Comparison of ENCODE assay signal across 20 cellular contexts in the genomic region with DNA sequence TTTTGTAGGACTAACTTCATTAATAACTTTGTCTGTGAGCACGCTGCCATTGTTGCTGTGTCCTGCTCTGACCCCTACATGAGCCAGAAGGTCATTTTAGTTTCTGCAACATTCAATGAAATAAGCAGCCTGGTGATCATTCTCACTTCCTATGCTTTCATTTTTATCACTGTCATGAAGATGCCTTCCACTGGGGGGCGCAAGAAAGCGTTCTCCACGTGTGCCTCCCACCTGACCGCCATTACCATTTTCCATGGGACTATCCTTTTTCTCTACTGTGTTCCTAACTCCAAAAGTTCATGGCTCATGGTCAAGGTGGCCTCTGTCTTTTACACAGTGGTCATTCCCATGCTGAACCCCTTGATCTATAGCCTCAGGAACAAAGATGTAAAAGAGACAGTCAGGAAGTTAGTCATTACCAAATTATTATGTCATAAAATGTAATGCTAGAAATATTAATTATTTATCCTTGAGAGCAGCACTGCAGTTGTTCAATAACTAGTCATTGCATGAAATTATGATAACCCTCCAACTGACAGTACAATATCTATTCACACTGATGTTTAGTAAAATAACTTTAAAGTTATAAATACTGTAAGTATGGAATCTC. TPM values are rescaled to one million over a fixed set of nuclear protein-coding genes. Genes with fewer than 3 reads are reported as not detected.
DNase-seq lines count a peak whose midpoint lies in the region; ATAC-seq and TF ChIP-seq lines count a peak whose summit lies in the region.
"Had no signal": no experiment of that assay in that cellular context is flagged by ENCODE, and none has a peak within 500 bp of the region (broad histone marks: within the 10 kb centered on the region; RNA-seq: fewer than 3 reads in every experiment).

No MANE protein-coding gene starts in this region.

- H3K18ac ChIP-seq in H9 (ENCODE audit: insufficient read length, low read depth, low read length): no peak overlapping the region

- no peaks in the 10 kb centered on the region for H3K27me3 ChIP-seq in H9 (ENCODE audit: insufficient read depth, low read length)
- H3K27me3 ChIP-seq: body of pancreas, esophagus squamous epithelium, heart right ventricle had no signal

- H3K9ac ChIP-seq in H9 (ENCODE audit: extremely low read depth, insufficient read length, low read length): no peak overlapping the region

- no CpG with 5 or more reads among the region's 5 CpGs for WGBS in H9 (ENCODE audit: extremely low coverage, insufficient read length, low lambda C conversion rate)

- H3K4me3 ChIP-seq in OCI-LY7 (ENCODE audit: low read depth, low read length, poor library complexity, severe bottlenecking): no peak overlapping the region
- H3K4me3 ChIP-seq: body of pancreas, esophagus squamous epithelium, heart right ventricle, mucosa of descending colon had no signal

- no peak overlapping the region for H3K56ac ChIP-seq in H9 (ENCODE audit: insufficient read length, low read depth, low read length)

- H3K14ac ChIP-seq in H9 (ENCODE audit: insufficient read depth, low read length): no peak overlapping the region

- no peak overlapping the region for H4K91ac ChIP-seq in H9 (ENCODE audit: insufficient read length, low read depth, low read length)

- H3K23me2 ChIP-seq in H9 (ENCODE audit: insufficient read length, low read depth, low read length, poor library complexity, severe bottlenecking): no peaks in the 10 kb centered on the region

- CTCF ChIA-PET in OCI-LY7 (lab: Charles Lee; ENCODE audit: unreplicated experiment): no interaction called here

- no peaks in the 10 kb centered on the region for H3K9me2 ChIP-seq in OCI-LY7 (ENCODE audit: insufficient read depth, low read length)

- H3K23ac ChIP-seq in H9 (ENCODE audit: insufficient read length, low read depth, low read length): no peak overlapping the region

- H2AFZ ChIP-seq in H9 (ENCODE audit: low read length) (no peak overlapping the region), OCI-LY7 (ENCODE audit: low read length) (no peak overlapping the region)

- H4K20me1 ChIP-seq in H9 (ENCODE audit: control insufficient read depth, insufficient read depth, insufficient read length) (no peaks in the 10 kb centered on the region), OCI-LY7 (ENCODE audit: insufficient read depth, low read length) (no peaks in the 10 kb centered on the region)

- H2BK120ac ChIP-seq in H9 (ENCODE audit: low read depth, low read length, poor library complexity, severe bottlenecking): no peak overlapping the region

- no peak overlapping the region for H2BK20ac ChIP-seq in H9 (ENCODE audit: low read depth, low read length, poor library complexity, severe bottlenecking)

- no peak overlapping the region for H3K4ac ChIP-seq in H9 (ENCODE audit: low read depth, low read length)

- no peak overlapping the region for H2BK12ac ChIP-seq in H9 (ENCODE audit: insufficient read length, low read depth, low read length)

- H3K27ac Mint-ChIP-seq in H9 (no peak overlapping the region), T-helper 17 cell (no peak overlapping the region)
- H3K27ac Mint-ChIP-seq: activated CD8-positive, alpha-beta memory T cell treated with anti-CD3 and anti-CD28 coated beads, Interleukin-2, amount 10 ng/mL, durations not matched to agents 7 days and 5 days; stimulated activated effector memory CD8-positive, alpha-beta T cell treated with anti-CD3 and anti-CD28 coated beads, Interleukin-12 subunit alpha, Interleukin-12 subunit beta, amount 100 ng/mL, for 72 hours had no signal

- H3K36me3 Mint-ChIP-seq in H9 (ENCODE audit: insufficient read depth in 1 of 3, low read depth in 3 of 3) (peaks cover 0 to 19% (median 6%) of the 10 kb centered on the region in 3 experiments; a peak in 4 of 7 replicates), T-helper 17 cell (ENCODE audit: low read depth) (no peaks in the 10 kb centered on the region)
- H3K36me3 Mint-ChIP-seq: activated CD8-positive, alpha-beta memory T cell treated with anti-CD3 and anti-CD28 coated beads, Interleukin-2, amount 10 ng/mL, durations not matched to agents 7 days and 5 days; stimulated activated effector memory CD8-positive, alpha-beta T cell treated with anti-CD3 and anti-CD28 coated beads, Interleukin-12 subunit alpha, Interleukin-12 subunit beta, amount 100 ng/mL, for 72 hours had no signal

- H3K79me2 ChIP-seq in H9 (ENCODE audit: insufficient read depth, low read length) (no peaks in the 10 kb centered on the region), OCI-LY7 (ENCODE audit: insufficient read depth, low read depth, low read length) (no peaks in the 10 kb centered on the region)

- H3T11ph ChIP-seq in H9 (ENCODE audit: low read length): no peak overlapping the region

- H3K79me1 ChIP-seq in H9 (ENCODE audit: insufficient read depth, low read depth, low read length, poor library complexity, severe bottlenecking): no peaks in the 10 kb centered on the region

- H3K4me1 ChIP-seq in H9 (ENCODE audit: insufficient read depth, low read length): no peaks in the 10 kb centered on the region
- H3K4me1 ChIP-seq in OCI-LY7 (ENCODE audit: insufficient read depth, low read length, poor library complexity, severe bottlenecking): no peaks in the 10 kb centered on the region
- H3K4me1 ChIP-seq: body of pancreas, esophagus squamous epithelium, heart right ventricle had no signal

- DNase-seq in NCI-H2171 treated with DMSO at 0.1 percent for 48 hours (lab: John Stamatoyannopoulos, UW) (peak; percentile 2), NCI-H2171 (lab: John Stamatoyannopoulos, UW) (no peak), H9 (no peak), OCI-LY7 (ENCODE audit: low spot score) (peak; percentile 4), iPS DF 4.7 (ENCODE audit: extremely low read depth, low spot score) (peak; percentile 0), posterior cingulate gyrus (no peak), NCI-H446 treated with DMSO at 0.1 percent for 48 hours (lab: John Stamatoyannopoulos, UW) (no peak), T-helper 17 cell (no peak)
- DNase-seq: activated CD8-positive, alpha-beta memory T cell treated with anti-CD3 and anti-CD28 coated beads, Interleukin-2, amount 10 ng/mL, durations not matched to agents 7 days and 5 days; activated naive CD4-positive, alpha-beta T cell treated with Interleukin-2 at 50 U/mL for 16 hours; body of pancreas; esophagus squamous epithelium; heart right ventricle; kidney glomerular epithelial cell; mucosa of descending colon; NCI-H1694; NCI-H69 had no signal

- H2BK15ac ChIP-seq in H9 (ENCODE audit: low read depth, low read length): no peak overlapping the region

- no peak overlapping the region for H3K4me2 ChIP-seq in H9 (ENCODE audit: insufficient read depth, insufficient read length, low read length)
- H3K4me2 ChIP-seq in OCI-LY7 (ENCODE audit: low read length): no peak overlapping the region

- H2AK5ac ChIP-seq in H9 (ENCODE audit: insufficient read length, low read length): no peak overlapping the region

- POLR2A ChIA-PET in OCI-LY7 (lab: Charles Lee): no interaction called here

- H4K5ac ChIP-seq in H9 (ENCODE audit: insufficient read length, low read depth, low read length): no peak overlapping the region

- no peaks in the 10 kb centered on the region for H3K36me3 ChIP-seq in OCI-LY7 (ENCODE audit: insufficient read depth, low read length)
- H3K36me3 ChIP-seq: esophagus squamous epithelium, heart right ventricle had no signal

- ATAC-seq in T-helper 17 cell: no peak
- ATAC-seq: activated CD8-positive, alpha-beta memory T cell treated with anti-CD3 and anti-CD28 coated beads, Interleukin-2, amount 10 ng/mL, durations not matched to agents 7 days and 5 days; body of pancreas; heart right ventricle; mucosa of descending colon; stimulated activated effector memory CD8-positive, alpha-beta T cell treated with anti-CD3 and anti-CD28 coated beads, Interleukin-12 subunit alpha, Interleukin-12 subunit beta, amount 100 ng/mL, for 72 hours had no signal

- TF ChIP-seq CTCF in H9 (conservative IDR thresholded peaks at IDR 0.05) (peak; percentile 27; the same call in 2 of the 3 replicates), OCI-LY7 (conservative IDR thresholded peaks at IDR 0.05; ENCODE audit: low read length) (peak; percentile 68)

- H3K9me3 ChIP-seq in H9 (ENCODE audit: control insufficient read depth, low read depth, low read length) (peaks cover 65% of the 10 kb centered on the region), OCI-LY7 (ENCODE audit: low read length) (no peaks in the 10 kb centered on the region), T-helper 17 cell (ENCODE audit: control insufficient read depth, low read length, poor library complexity, severe bottlenecking) (no peaks in the 10 kb centered on the region)
- H3K9me3 ChIP-seq: body of pancreas had no signal

- H3K4me3 Mint-ChIP-seq in H9: no peak overlapping the region
- H3K4me3 Mint-ChIP-seq in T-helper 17 cell: no peak overlapping the region
- H3K4me3 Mint-ChIP-seq: activated CD8-positive, alpha-beta memory T cell treated with anti-CD3 and anti-CD28 coated beads, Interleukin-2, amount 10 ng/mL, durations not matched to agents 7 days and 5 days; stimulated activated effector memory CD8-positive, alpha-beta T cell treated with anti-CD3 and anti-CD28 coated beads, Interleukin-12 subunit alpha, Interleukin-12 subunit beta, amount 100 ng/mL, for 72 hours had no signal

- H3K27me3 Mint-ChIP-seq in H9 (ENCODE audit: low read depth) (no peaks in the 10 kb centered on the region), T-helper 17 cell (no peaks in the 10 kb centered on the region)
- H3K27me3 Mint-ChIP-seq: activated CD8-positive, alpha-beta memory T cell treated with anti-CD3 and anti-CD28 coated beads, Interleukin-2, amount 10 ng/mL, durations not matched to agents 7 days and 5 days had no signal

- H4K8ac ChIP-seq in H9 (replicated peaks; ENCODE audit: insufficient read length, low read depth, low read length): no peak overlapping the region

- H3K4me1 Mint-ChIP-seq in H9 (no peaks in the 10 kb centered on the region), T-helper 17 cell (no peaks in the 10 kb centered on the region)
- H3K4me1 Mint-ChIP-seq: activated CD8-positive, alpha-beta memory T cell treated with anti-CD3 and anti-CD28 coated beads, Interleukin-2, amount 10 ng/mL, durations not matched to agents 7 days and 5 days; stimulated activated effector memory CD8-positive, alpha-beta T cell treated with anti-CD3 and anti-CD28 coated beads, Interleukin-12 subunit alpha, Interleukin-12 subunit beta, amount 100 ng/mL, for 72 hours had no signal

- intact Hi-C loops in OCI-LY7 (cut with micrococcal nuclease; ENCODE audit: unreplicated experiment): loop anchor here (5.0 kb wide), 1 partner anchor 1055 kb away; no protein-coding TSS in a partner anchor
- intact Hi-C loops in posterior cingulate gyrus (cut with DNase I): no loop called here

- H2BK5ac ChIP-seq in H9 (ENCODE audit: insufficient read length, low read length): no peak overlapping the region

- H3K27ac ChIP-seq in H9 (ENCODE audit: insufficient read length, low read depth, low read length) (no peak overlapping the region), OCI-LY7 (ENCODE audit: low read depth, low read length, poor library complexity, severe bottlenecking) (no peak overlapping the region)
- H3K27ac ChIP-seq: body of pancreas, esophagus squamous epithelium, heart right ventricle had no signal

- BruUV-seq in OCI-LY7 (replicated peaks; lab: Mats Ljungman, UMichigan): no TSS peak

- H3K9me3 Mint-ChIP-seq in H9: peaks cover 77 to 84% of the 10 kb centered on the region in 2 experiments

RNA-seq across cellular contexts. Expression of a gene that starts 46.4 kb away (rescaled TPM):
- total RNA-seq in H9 (2021) (not detected in 2 replicates), OCI-LY7 (2022) (not detected in 2 replicates), T-helper 17 cell (not detected)
- not detected in 2 replicates for total RNA-seq in OCI-LY7 (2014; rRNA removed; shearing (Covaris generic))
- total RNA-seq: activated CD8-positive, alpha-beta memory T cell treated with anti-CD3 and anti-CD28 coated beads, Interleukin-2, amount 10 ng/mL, durations not matched to agents 7 days and 5 days; body of pancreas; esophagus squamous epithelium; heart right ventricle; mucosa of descending colon; osteocyte; urinary bladder had no signal

Comparison
In these comparisons a context has a peak if more than half of its experiments do, and no peak if none do; other contexts are left out.
1. DNase-seq: peak in NCI-H2171 treated with DMSO at 0.1 percent for 48 hours (single experiment), OCI-LY7 (single experiment) and iPS DF 4.7 (single experiment); none in NCI-H2171 (single experiment), H9 (single experiment), posterior cingulate gyrus (0 of 10), NCI-H446 treated with DMSO at 0.1 percent for 48 hours (single experiment) and T-helper 17 cell (0 of 3).